Comparison of ENCODE assay signal across 22 cellular contexts in the genomic region with DNA sequence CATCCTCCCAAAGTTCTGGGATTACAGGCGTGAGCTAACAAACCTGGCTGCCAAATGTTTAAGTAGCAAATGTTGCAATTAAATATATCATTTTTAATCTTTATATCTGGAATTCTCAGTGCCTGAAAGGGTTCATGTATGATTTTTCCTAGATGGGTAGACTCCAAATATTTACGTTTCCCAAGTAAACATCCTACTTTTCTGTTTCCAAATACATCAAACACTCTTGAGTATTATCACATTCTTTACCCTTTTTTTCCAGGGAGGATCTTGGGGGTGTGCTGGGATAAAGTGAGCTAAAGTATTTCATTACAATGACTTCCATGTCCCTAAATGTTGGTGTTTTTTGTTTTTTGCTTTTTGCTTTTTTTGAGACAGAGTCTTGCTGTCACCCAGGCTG.
"Had no signal": no experiment of that assay in that cellular context is flagged by ENCODE, and none has a peak within 500 bp of the region (broad histone marks: within the 10 kb centered on the region; RNA-seq: fewer than 3 reads in every experiment).

No MANE protein-coding gene starts in this region.

- FAIRE-seq: keratinocyte had no signal

- H3K9ac ChIP-seq: neural progenitor cell, parathyroid adenoma had no signal

- DNase-seq: dermis blood vessel endothelial cell; effector memory CD8-positive, alpha-beta T cell; foreskin fibroblast; gastrocnemius medialis; head of caudate nucleus; left ventricle myocardium superior; lower lobe of right lung; naive B cell; stimulated activated CD4-positive, alpha-beta T cell treated with anti-CD3 and anti-CD28 coated beads, Interleukin-2, amount 100 ng/mL, for 24 hours; stimulated activated CD4-positive, alpha-beta T cell treated with anti-CD3 and anti-CD28 coated beads, Interleukin-4, amount 100 ng/mL, for 24 hours; stimulated activated naive CD4-positive, alpha-beta T cell treated with Interleukin-2 at 50 U/mL for 16 hours; stomach; testis; tibial artery had no signal

- H3K79me2 ChIP-seq: parathyroid adenoma had no signal

- H3K27me3 ChIP-seq: gastrocnemius medialis, neural progenitor cell, stomach, testis had no signal

- H3K27ac ChIP-seq: coronary artery, gastrocnemius medialis, lower lobe of right lung, neural progenitor cell, parathyroid adenoma, stomach, testis, tibial artery had no signal

- ATAC-seq: effector memory CD8-positive, alpha-beta T cell; gastrocnemius medialis; left ventricle myocardium superior; lower lobe of right lung; mucosa of descending colon; natural killer cell treated with Interleukin-12 subunit alpha and Interleukin-12 subunit beta and Interleukin-15 and Interleukin-18, amount 100 ng/mL, for 72 hours; sciatic nerve; stimulated activated effector memory CD8-positive, alpha-beta T cell treated with anti-CD3 and anti-CD28 coated beads, Interleukin-12 subunit alpha, Interleukin-12 subunit beta, amount 100 ng/mL, for 72 hours had no signal

- H3K36me3 ChIP-seq: gastrocnemius medialis, lower lobe of right lung, neural progenitor cell, stomach, tibial artery had no signal

- H3K4me2 ChIP-seq: neural progenitor cell had no signal

- H3K4me1 ChIP-seq: gastrocnemius medialis, lower lobe of right lung, neural progenitor cell, parathyroid adenoma, stomach, testis, tibial artery had no signal

- H3K9me3 ChIP-seq: gastrocnemius medialis, lower lobe of right lung, mucosa of descending colon, stomach, testis, tibial artery had no signal

- H3K4me3 ChIP-seq: coronary artery, gastrocnemius medialis, lower lobe of right lung, mucosa of descending colon, neural progenitor cell, stomach, testis, tibial artery had no signal

- H2AFZ ChIP-seq: neural progenitor cell, parathyroid adenoma had no signal
